ENCODE assay signal across 13 cellular contexts in the genomic region with DNA sequence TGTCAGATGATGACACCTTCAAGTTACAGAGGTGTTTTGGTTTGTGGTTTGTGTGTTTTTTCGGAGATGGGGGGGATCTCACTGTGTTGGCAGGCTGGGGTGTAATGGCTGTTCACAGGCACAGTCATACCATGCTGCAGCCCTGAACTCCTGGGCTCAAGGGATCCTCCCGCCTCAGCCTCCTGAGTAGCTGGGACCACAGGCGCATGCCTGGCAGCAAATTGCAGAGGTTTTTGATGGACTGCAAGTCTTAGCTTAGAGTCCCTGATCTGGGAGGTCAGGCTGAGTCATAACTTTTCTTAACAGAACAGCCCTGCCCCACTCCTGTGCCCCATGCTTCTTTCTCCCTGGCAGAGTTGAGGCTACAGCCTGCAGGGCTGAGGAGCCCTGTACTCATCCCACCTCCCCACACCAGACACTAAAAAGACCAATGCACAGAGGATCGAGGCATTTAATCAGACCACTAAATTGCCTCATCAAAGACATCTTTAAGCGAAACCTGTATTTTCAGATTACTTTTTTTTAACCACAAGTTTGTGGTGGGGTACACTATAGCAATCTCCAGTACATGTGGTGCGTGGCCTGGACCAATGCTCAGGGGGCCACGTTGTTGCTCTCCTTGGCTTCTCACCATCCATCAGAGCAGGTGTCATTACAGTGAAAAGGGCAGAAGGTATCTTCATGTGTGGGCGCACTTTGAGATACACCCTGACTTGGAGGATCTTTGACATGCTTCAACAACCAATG. TPM values are rescaled to one million over a fixed set of nuclear protein-coding genes. Genes with fewer than 3 reads are reported as not detected.
DNase-seq lines count a peak whose midpoint lies in the region; ATAC-seq and TF ChIP-seq lines count a peak whose summit lies in the region.
"Had no signal": no experiment of that assay in that cellular context is flagged by ENCODE, and none has a peak within 500 bp of the region (broad histone marks: within the 10 kb centered on the region; RNA-seq: fewer than 3 reads in every experiment).

No MANE protein-coding gene starts in this region.

- no peaks in the 10 kb centered on the region for H3K27me3 Mint-ChIP-seq in activated naive CD8-positive, alpha-beta T cell treated with anti-CD3 and anti-CD28 coated beads, Interleukin-2, amount 10 ng/mL, durations not matched to agents 7 days and 5 days

- no peak overlapping the region for H3K4me3 ChIP-seq in KMS-11 (IDR thresholded peaks at IDR 0.05; ENCODE audit: insufficient read depth, low read depth, low read length)
- no peak overlapping the region for H3K4me3 ChIP-seq in ascending aorta
- H3K4me3 ChIP-seq: gastroesophageal sphincter, psoas muscle had no signal

- H3K27ac Mint-ChIP-seq in activated naive CD8-positive, alpha-beta T cell treated with anti-CD3 and anti-CD28 coated beads, Interleukin-2, amount 10 ng/mL, durations not matched to agents 7 days and 5 days = peak overlapping the region; percentile 85

- peaks cover 3% of the 10 kb centered on the region for H3K36me3 Mint-ChIP-seq in activated naive CD8-positive, alpha-beta T cell treated with anti-CD3 and anti-CD28 coated beads, Interleukin-2, amount 10 ng/mL, durations not matched to agents 7 days and 5 days

- H3K27ac ChIP-seq in KMS-11 (peak overlapping the region; percentile 38; the same call in 1 of the 2 replicates), ascending aorta (no peak overlapping the region)
- H3K27ac ChIP-seq: gastroesophageal sphincter, psoas muscle had no signal

- H3K27me3 ChIP-seq in KMS-11 (ENCODE audit: insufficient read depth, low read depth) (no peaks in the 10 kb centered on the region), ascending aorta (no peaks in the 10 kb centered on the region)
- H3K27me3 ChIP-seq: gastroesophageal sphincter had no signal

- no peak overlapping the region for H2AFZ ChIP-seq in KMS-11 (ENCODE audit: low read depth)

- ATAC-seq in activated naive CD8-positive, alpha-beta T cell treated with anti-CD3 and anti-CD28 coated beads, Interleukin-2, amount 10 ng/mL, durations not matched to agents 7 days and 5 days (ENCODE audit: low read depth) = peak; percentile 74
- no peak for ATAC-seq in GM19324 (IDR thresholded peaks at IDR 0.05; ENCODE audit: low FRiP score, unreplicated experiment)
- ATAC-seq: gastroesophageal sphincter, left ventricle myocardium superior, PC-3, psoas muscle had no signal

- no peaks in the 10 kb centered on the region for H3K9me3 Mint-ChIP-seq in activated naive CD8-positive, alpha-beta T cell treated with anti-CD3 and anti-CD28 coated beads, Interleukin-2, amount 10 ng/mL, durations not matched to agents 7 days and 5 days

- H3K4me3 Mint-ChIP-seq in activated naive CD8-positive, alpha-beta T cell treated with anti-CD3 and anti-CD28 coated beads, Interleukin-2, amount 10 ng/mL, durations not matched to agents 7 days and 5 days = peak overlapping the region; percentile 67

- DNase-seq in EL (peak; percentile 69), myocyte (ENCODE audit: low read depth) (peak; percentile 35), ascending aorta (ENCODE audit: low spot score in 2 of 2) (no peak), T-helper 1 cell (no peak)
- peak; percentile 55 for DNase-seq in activated naive CD8-positive, alpha-beta T cell treated with anti-CD3 and anti-CD28 coated beads, Interleukin-2, amount 10 ng/mL, durations not matched to agents 7 days and 5 days
- DNase-seq: central memory CD4-positive, alpha-beta T cell; left ventricle myocardium superior; NCI-H2029 treated with DMSO at 0.1 percent for 48 hours; PC-3 had no signal

- POLR2A ChIA-PET in activated naive CD8-positive, alpha-beta T cell treated with anti-CD3 and anti-CD28 coated beads, Interleukin-2, amount 10 ng/mL, durations not matched to agents 7 days and 5 days (lab: Charles Lee) = interaction anchor here (1.5 kb wide), 1 partner anchor 17 kb away, joined by 7 read pairs; a partner anchor contains a TSS

- H3K4me1 ChIP-seq in KMS-11 (ENCODE audit: low read depth, poor library complexity, severe bottlenecking) (peaks cover 34% of the 10 kb centered on the region), ascending aorta (no peaks in the 10 kb centered on the region)

- peaks cover 40% of the 10 kb centered on the region for H3K4me1 Mint-ChIP-seq in activated naive CD8-positive, alpha-beta T cell treated with anti-CD3 and anti-CD28 coated beads, Interleukin-2, amount 10 ng/mL, durations not matched to agents 7 days and 5 days

- H3K36me3 ChIP-seq in KMS-11 (ENCODE audit: insufficient read depth) (no peaks in the 10 kb centered on the region), ascending aorta (peaks cover 40 to 44% of the 10 kb centered on the region in 2 donors)

- H3K9ac ChIP-seq in KMS-11 = no peak overlapping the region

- H3K4me2 ChIP-seq in KMS-11 = peak overlapping the region; percentile 11; the same call in 1 of the 2 replicates

- TF ChIP-seq CTCF in KMS-11 (conservative IDR thresholded peaks at IDR 0.05; ENCODE audit: low read depth, low read length) = no peak
- no peak for TF ChIP-seq CTCF in ascending aorta (IDR thresholded peaks at IDR 0.05)

- intact Hi-C loops in ascending aorta (cut with DNase I) = no loop called here

- no peaks in the 10 kb centered on the region for H3K9me3 ChIP-seq in ascending aorta
- H3K9me3 ChIP-seq: gastroesophageal sphincter, psoas muscle had no signal

- H3K79me2 ChIP-seq in KMS-11 (ENCODE audit: insufficient read depth, low read depth) = no peaks in the 10 kb centered on the region

- no peaks in the 10 kb centered on the region for H4K20me1 ChIP-seq in KMS-11 (ENCODE audit: insufficient read depth)

RNA-seq across cellular contexts. Expression of a gene that starts 17.1 kb away (rescaled TPM):
- total RNA-seq in activated naive CD8-positive, alpha-beta T cell treated with anti-CD3 and anti-CD28 coated beads, Interleukin-2, amount 10 ng/mL, durations not matched to agents 7 days and 5 days = 10 to 100 TPM; 29.1 to 30.3 TPM
- 1.1 and 6.4 TPM in 2 replicates for total RNA-seq in myocyte
- polyA plus RNA-seq in myocyte (2012) = 1.1 TPM
- total RNA-seq in ascending aorta = 14.7 TPM

Comparison
In these comparisons a context has a peak if more than half of its experiments do, and no peak if none do; other contexts are left out.
1. DNase-seq: peak in EL (single experiment), activated naive CD8-positive, alpha-beta T cell treated with anti-CD3 and anti-CD28 coated beads, Interleukin-2, amount 10 ng/mL, durations not matched to agents 7 days and 5 days (single experiment) and myocyte (single experiment); none in ascending aorta (0 of 2) and T-helper 1 cell (0 of 5).